Comparison of ENCODE assay signal across 1 cellular context in genomic region chrX:73943900-73944581, GRCh38.
TF ChIP-seq lines count a peak whose summit lies in the region.

No MANE protein-coding gene starts in this region.

TF ChIP-seq in GM12878, 131 proteins besides CTCF, POLR2A, EP300 and RAD21 (continued from another document):
- peak; percentile 63 to 85; a peak in 3 of 4 replicates for TF ChIP-seq BHLHE40 (IDR thresholded peaks at IDR 0.05; ENCODE audit: borderline replicate concordance in 1 of 2, low read depth in 2 of 2, low read length in 1 of 2)
- peak; percentile 57; the same call in 1 of the 2 replicates for TF ChIP-seq TCF7 (IDR thresholded peaks at IDR 0.05; ENCODE audit: borderline replicate concordance)
- peak; percentile 85 for TF ChIP-seq CREM (IDR thresholded peaks at IDR 0.05; ENCODE audit: low read depth)
- no peak for TF ChIP-seq HDAC2 (IDR thresholded peaks at IDR 0.05)
- peak; percentile 76 for TF ChIP-seq EED (IDR thresholded peaks at IDR 0.05; ENCODE audit: low read depth)
- TF ChIP-seq SKIL (IDR thresholded peaks at IDR 0.05; ENCODE audit: low read depth, poor library complexity, severe bottlenecking): no peak
- peak; percentile 89 for TF ChIP-seq SP1 (IDR thresholded peaks at IDR 0.05; ENCODE audit: low read depth, low read length)
- TF ChIP-seq E2F8 (IDR thresholded peaks at IDR 0.05; ENCODE audit: low read depth, partially characterized antibody): no peak
- peak; percentile 63 for TF ChIP-seq RUNX3 (IDR thresholded peaks at IDR 0.05; ENCODE audit: low read length)
- no peak; the same call in 1 of the 2 replicates for TF ChIP-seq ESRRA (IDR thresholded peaks at IDR 0.05; ENCODE audit: low read length)
- peak; percentile 47 for TF ChIP-seq PBX3 (IDR thresholded peaks at IDR 0.05; ENCODE audit: insufficient replicate concordance, low read depth, low read length)
- peak; percentile 72 for TF ChIP-seq FOXM1 (IDR thresholded peaks at IDR 0.05; ENCODE audit: low read depth, low read length)
- TF ChIP-seq POLR2AphosphoS2 (IDR thresholded peaks at IDR 0.05; ENCODE audit: low read depth, low read length): peak; percentile 89
- TF ChIP-seq HCFC1 (IDR thresholded peaks at IDR 0.05; ENCODE audit: low read length): peak; percentile 88
- peak; percentile 75; the same call in 1 of the 2 replicates for TF ChIP-seq STAT1 (conservative IDR thresholded peaks at IDR 0.05)
- peak; percentile 80; the same call in 1 of the 2 replicates for TF ChIP-seq CREB1 (IDR thresholded peaks at IDR 0.05; ENCODE audit: low read depth)
- TF ChIP-seq ZSCAN29 (IDR thresholded peaks at IDR 0.05): peak; percentile 84
- no peak for TF ChIP-seq HDAC6 (IDR thresholded peaks at IDR 0.05; ENCODE audit: unreplicated experiment)
- TF ChIP-seq PAX8 (IDR thresholded peaks at IDR 0.05): 0 out of 2 replicates have a peak, but pooled peaks have one; percentile 74
- 0 out of 2 replicates have a peak, but pooled peaks have one; percentile 35 for TF ChIP-seq JUND (IDR thresholded peaks at IDR 0.05; ENCODE audit: low read depth, low read length)
- peak; percentile 87 for TF ChIP-seq MXI1 (IDR thresholded peaks at IDR 0.05; ENCODE audit: low read depth, low read length)
- TF ChIP-seq E4F1 (IDR thresholded peaks at IDR 0.05; ENCODE audit: borderline replicate concordance, partially characterized antibody): peak; percentile 80
- peak; percentile 47; the same call in 1 of the 2 replicates for TF ChIP-seq ATF7 (IDR thresholded peaks at IDR 0.05; ENCODE audit: low read depth)
- no peak for TF ChIP-seq CHD1 (IDR thresholded peaks at IDR 0.05; ENCODE audit: low read depth, low read length)
- TF ChIP-seq USF2 (IDR thresholded peaks at IDR 0.05; ENCODE audit: borderline replicate concordance, low read depth, low read length): no peak
- peak; percentile 51; the same call in 1 of the 2 replicates for TF ChIP-seq RFX5 (IDR thresholded peaks at IDR 0.05; ENCODE audit: low read depth, low read length)
- peak; percentile 76; the same call in 1 of the 2 replicates for TF ChIP-seq ZNF217 (IDR thresholded peaks at IDR 0.05)
- no peak for TF ChIP-seq MAX (IDR thresholded peaks at IDR 0.05; ENCODE audit: low read depth, low read length)
- TF ChIP-seq ZBTB40 (IDR thresholded peaks at IDR 0.05; ENCODE audit: borderline replicate concordance): peak; percentile 98
- TF ChIP-seq EGR1 (IDR thresholded peaks at IDR 0.05; ENCODE audit: borderline replicate concordance in 1 of 2, low read depth in 2 of 2, low read length in 2 of 2): peak; percentile 89 to 99
- TF ChIP-seq PML (IDR thresholded peaks at IDR 0.05; ENCODE audit: low read length): peak; percentile 86
- peak; percentile 87 for TF ChIP-seq SPI1 (IDR thresholded peaks at IDR 0.05; ENCODE audit: borderline replicate concordance, insufficient read depth, low read depth, low read length)
- TF ChIP-seq ZNF384 (IDR thresholded peaks at IDR 0.05; ENCODE audit: borderline replicate concordance, low read depth, low read length): no peak
- TF ChIP-seq CEBPB (IDR thresholded peaks at IDR 0.05; ENCODE audit: borderline replicate concordance in 1 of 2, low read depth in 2 of 2, low read length in 2 of 2): no peak
- peak; percentile 52; the same call in 1 of the 2 replicates for TF ChIP-seq YBX1 (IDR thresholded peaks at IDR 0.05)
- TF ChIP-seq IRF5 (IDR thresholded peaks at IDR 0.05; ENCODE audit: borderline replicate concordance): no peak
- 0 out of 2 replicates have a peak, but pooled peaks have one; percentile 67 for TF ChIP-seq HDGF (IDR thresholded peaks at IDR 0.05)
- no peak; the same call in 1 of the 2 replicates for TF ChIP-seq MTA3 (IDR thresholded peaks at IDR 0.05; ENCODE audit: borderline replicate concordance, low read length)
- peak; percentile 61 for TF ChIP-seq BACH1 (IDR thresholded peaks at IDR 0.05; ENCODE audit: borderline replicate concordance)
- TF ChIP-seq PRDM15 (CRISPR knock-in tag; IDR thresholded peaks at IDR 0.05): 0 out of 2 replicates have a peak, but pooled peaks have one; percentile 45
- no peak for TF ChIP-seq CHD4 (IDR thresholded peaks at IDR 0.05)
- TF ChIP-seq SREBF1 (IDR thresholded peaks at IDR 0.05; ENCODE audit: low read length): peak; percentile 59; the same call in 1 of the 2 replicates
- peak; percentile 67 for TF ChIP-seq SMAD5 (IDR thresholded peaks at IDR 0.05; ENCODE audit: low read depth)
- TF ChIP-seq SREBF2 (IDR thresholded peaks at IDR 0.05; ENCODE audit: low read length): no peak; the same call in 1 of the 2 replicates
TF ChIP-seq in GM12878: peak in this region for 86.
